22 cellular contexts compared by ENCODE assay signal in genomic region chr6:149917679-149918078, GRCh38. TPM values are rescaled to one million over a fixed set of nuclear protein-coding genes. Genes with fewer than 3 reads are reported as not detected.
DNase-seq lines count a peak whose midpoint lies in the region; ATAC-seq, FAIRE-seq and TF ChIP-seq lines count a peak whose summit lies in the region.
"Had no signal": no experiment of that assay in that cellular context is flagged by ENCODE, and none has a peak within 500 bp of the region (broad histone marks: within the 10 kb centered on the region; RNA-seq: fewer than 3 reads in every experiment).

No MANE protein-coding gene starts in this region.

- 77 to 94% (median 89%) methylated on average over 2 of the region's 2 CpGs for WGBS in spleen, 5 donors

- no peak for TF ChIP-seq CTCF in bronchial epithelial cell (IDR thresholded peaks at IDR 0.05; ENCODE audit: insufficient read depth, low read length, severe bottlenecking)
- TF ChIP-seq CTCF in foreskin keratinocyte (conservative IDR thresholded peaks at IDR 0.05) = no peak
- no peak for TF ChIP-seq CTCF in spleen (IDR thresholded peaks at IDR 0.05 in 8 of 11, conservative IDR thresholded peaks at IDR 0.05 in 3 of 11)

- FAIRE-seq in bronchial epithelial cell (lab: Jason Lieb, UNC) = no peak
- FAIRE-seq: D721Med had no signal

- no peaks in the 10 kb centered on the region for H3K9me3 ChIP-seq in spleen

- H3K27ac ChIP-seq in foreskin keratinocyte (no peak overlapping the region), spleen (no peak overlapping the region)
- H3K27ac ChIP-seq: HL-60, KMS-11 had no signal

- no peaks in the 10 kb centered on the region for H3K27me3 ChIP-seq in bronchial epithelial cell (ENCODE audit: control insufficient read depth, insufficient read depth, low read length)
- H3K27me3 ChIP-seq in foreskin keratinocyte = no peaks in the 10 kb centered on the region
- peaks cover 0 to 36% (median 6%) of the 10 kb centered on the region in 7 donors for H3K27me3 ChIP-seq in spleen (replicated peaks in 1 of 7)

- no peak for ATAC-seq in activated CD8-positive, alpha-beta memory T cell treated with anti-CD3 and anti-CD28 coated beads, Interleukin-2, amount 10 ng/mL, durations not matched to agents 7 days and 5 days
- ATAC-seq in foreskin keratinocyte (peak; percentile 17), left ventricle myocardium superior (no peak)
- ATAC-seq: HCT116 had no signal

- H3K9me3 Mint-ChIP-seq in activated CD8-positive, alpha-beta memory T cell treated with anti-CD3 and anti-CD28 coated beads, Interleukin-2, amount 10 ng/mL, durations not matched to agents 7 days and 5 days (ENCODE audit: low read depth) = no peaks in the 10 kb centered on the region
- H3K9me3 Mint-ChIP-seq: IgD-negative memory B cell had no signal

- DNase-seq in activated CD8-positive, alpha-beta memory T cell treated with anti-CD3 and anti-CD28 coated beads for 24 hours = peak; percentile 42
- no peak for DNase-seq in activated CD8-positive, alpha-beta memory T cell treated with anti-CD3 and anti-CD28 coated beads, Interleukin-2, amount 10 ng/mL, durations not matched to agents 7 days and 5 days
- DNase-seq in bronchial epithelial cell (ENCODE audit: low read depth) (peak; percentile 46), foreskin keratinocyte (peak in 1 of 2 donors; percentile 43), spleen (peak; percentile 19), superior temporal gyrus (ENCODE audit: extremely low spot score) (no peak), left ventricle myocardium superior (no peak)
- DNase-seq: NCI-H1048, NCI-H1417, NCI-H1694 treated with DMSO at 0.1 percent for 48 hours, NCI-H2081 treated with DMSO at 0.1 percent for 48 hours, NCI-H2171, NCI-H226, NCI-H510A, NCI-H69, RPMI8226 had no signal

- CTCF ChIA-PET in activated CD8-positive, alpha-beta memory T cell treated with anti-CD3 and anti-CD28 coated beads, Interleukin-2, amount 10 ng/mL, durations not matched to agents 7 days and 5 days (lab: Charles Lee) = no interaction called here

- H3K4me1 ChIP-seq in foreskin keratinocyte = peaks cover 5% of the 10 kb centered on the region
- H3K4me1 ChIP-seq in spleen = peaks cover 0 to 6% (median 3%) of the 10 kb centered on the region in 6 donors

- no peak overlapping the region for H3K4me3 ChIP-seq in bronchial epithelial cell (ENCODE audit: low read depth, low read length)
- H3K4me3 ChIP-seq in spleen = no peak overlapping the region

- TF ChIP-seq POLR2A in spleen (IDR thresholded peaks at IDR 0.05) = no peak

- intact Hi-C loops in spleen (cut with DNase I; ENCODE audit: low total_unique reads) = no loop called here
- intact Hi-C loops in left ventricle myocardium superior (cut with micrococcal nuclease) = no loop called here

- H3K4me3 Mint-ChIP-seq in activated CD8-positive, alpha-beta memory T cell treated with anti-CD3 and anti-CD28 coated beads, Interleukin-2, amount 10 ng/mL, durations not matched to agents 7 days and 5 days = no peak overlapping the region
- H3K4me3 Mint-ChIP-seq: IgD-negative memory B cell had no signal

- H3K27me3 Mint-ChIP-seq in activated CD8-positive, alpha-beta memory T cell treated with anti-CD3 and anti-CD28 coated beads, Interleukin-2, amount 10 ng/mL, durations not matched to agents 7 days and 5 days = peaks cover 43% of the 10 kb centered on the region

- peaks cover 5% of the 10 kb centered on the region for H3K4me1 Mint-ChIP-seq in activated CD8-positive, alpha-beta memory T cell treated with anti-CD3 and anti-CD28 coated beads, Interleukin-2, amount 10 ng/mL, durations not matched to agents 7 days and 5 days

- H3K27ac Mint-ChIP-seq in activated CD8-positive, alpha-beta memory T cell treated with anti-CD3 and anti-CD28 coated beads, Interleukin-2, amount 10 ng/mL, durations not matched to agents 7 days and 5 days = no peak overlapping the region
- H3K27ac Mint-ChIP-seq: IgD-negative memory B cell had no signal

- no peaks in the 10 kb centered on the region for H3K36me3 Mint-ChIP-seq in activated CD8-positive, alpha-beta memory T cell treated with anti-CD3 and anti-CD28 coated beads, Interleukin-2, amount 10 ng/mL, durations not matched to agents 7 days and 5 days
- H3K36me3 Mint-ChIP-seq: IgD-negative memory B cell had no signal

- H3K36me3 ChIP-seq in bronchial epithelial cell (ENCODE audit: control insufficient read depth, insufficient read depth, low read length) (peaks cover 21% of the 10 kb centered on the region), spleen (no peaks in the 10 kb centered on the region)

RNA-seq across cellular contexts. Expression of gene RAET1G, which starts 5.2 kb away (rescaled TPM):
- not detected for total RNA-seq in activated CD8-positive, alpha-beta memory T cell treated with anti-CD3 and anti-CD28 coated beads, Interleukin-2, amount 10 ng/mL, durations not matched to agents 7 days and 5 days
- 26.6 and 45.0 TPM in 2 replicates for total RNA-seq in bronchial epithelial cell
- 1.0 and 1.2 TPM in 2 replicates for total RNA-seq in foreskin keratinocyte
- polyA plus RNA-seq in foreskin keratinocyte = 1.1 and 1.8 TPM in 2 replicates
- 1 to 10 TPM in 1 of 7 donors, not detected in 6; 1.2 TPM for total RNA-seq in spleen
- under 1 TPM in 1 of 3 donors, not detected in 2; 0.09 TPM for polyA plus RNA-seq in spleen
- 0.32 TPM for total RNA-seq in left ventricle myocardium superior
- total RNA-seq: H4 had no signal
- polyA plus RNA-seq: IgD-negative memory B cell had no signal

RNA-seq across cellular contexts. Expression of gene RAET1E, which starts 19.8 kb away (rescaled TPM):
- not detected for total RNA-seq in activated CD8-positive, alpha-beta memory T cell treated with anti-CD3 and anti-CD28 coated beads, Interleukin-2, amount 10 ng/mL, durations not matched to agents 7 days and 5 days
- total RNA-seq in bronchial epithelial cell = 19.0 and 35.1 TPM in 2 replicates
- total RNA-seq in foreskin keratinocyte = 1.1 and 1.5 TPM in 2 replicates
- polyA plus RNA-seq in foreskin keratinocyte = 0.97 and 1.1 TPM in 2 replicates
- total RNA-seq in spleen = 1 to 10 TPM in 6 of 7 donors, under 1 TPM in 1; 0.94 to 3.4 (median 2.0) TPM
- polyA plus RNA-seq in spleen = under 1 TPM; 0.04 to 0.80 (median 0.23) TPM
- total RNA-seq in left ventricle myocardium superior = 0.79 TPM
- total RNA-seq: H4 had no signal
- polyA plus RNA-seq: IgD-negative memory B cell had no signal

RNA-seq across cellular contexts. Expression of gene ULBP2, which starts 24.1 kb away (rescaled TPM):
- total RNA-seq in activated CD8-positive, alpha-beta memory T cell treated with anti-CD3 and anti-CD28 coated beads, Interleukin-2, amount 10 ng/mL, durations not matched to agents 7 days and 5 days = under 1 TPM; 0.80 to 0.99 TPM
- total RNA-seq in bronchial epithelial cell (2.4 and 12.2 TPM in 2 replicates), foreskin keratinocyte (8.3 and 10.6 TPM in 2 replicates), spleen (not detected), left ventricle myocardium superior (0.84 TPM)
- polyA plus RNA-seq in foreskin keratinocyte (9.8 and 9.9 TPM in 2 replicates), spleen (under 1 TPM; 0.10 to 0.30 (median 0.20) TPM)

RNA-seq across cellular contexts. Expression of gene ULBP1, which starts 46.1 kb away (rescaled TPM):
- total RNA-seq in activated CD8-positive, alpha-beta memory T cell treated with anti-CD3 and anti-CD28 coated beads, Interleukin-2, amount 10 ng/mL, durations not matched to agents 7 days and 5 days = 1 to 10 TPM in 1 of 2 experiments, under 1 TPM in 1; 0.82 to 1.2 TPM
- total RNA-seq in bronchial epithelial cell (1.1 and 4.1 TPM in 2 replicates), foreskin keratinocyte (1.9 and 6.4 TPM in 2 replicates), spleen (under 1 TPM in 2 of 7 donors, not detected in 5; 0.23 to 0.34 TPM), left ventricle myocardium superior (0.17 TPM)
- polyA plus RNA-seq in foreskin keratinocyte (0.93 and 2.9 TPM in 2 replicates), spleen (under 1 TPM in 2 of 3 donors, not detected in 1; 0.03 to 0.08 TPM)
- polyA plus RNA-seq: IgD-negative memory B cell had no signal

RNA-seq across cellular contexts. Expression of gene LRP11, which starts 53.5 kb away (rescaled TPM):
- total RNA-seq in activated CD8-positive, alpha-beta memory T cell treated with anti-CD3 and anti-CD28 coated beads, Interleukin-2, amount 10 ng/mL, durations not matched to agents 7 days and 5 days = 1 to 10 TPM; 2.9 to 3.1 TPM
- total RNA-seq in bronchial epithelial cell = 108 and 129 TPM in 2 replicates
- total RNA-seq in foreskin keratinocyte = 42.0 and 42.6 TPM in 2 replicates
- polyA plus RNA-seq in foreskin keratinocyte = 15.5 and 18.8 TPM in 2 replicates
- total RNA-seq in spleen = 10 to 100 TPM in 3 of 7 donors, 1 to 10 TPM in 4; 5.3 to 15.0 (median 9.9) TPM
- polyA plus RNA-seq in spleen = 1 to 10 TPM in 2 of 3 donors, under 1 TPM in 1; 0.65 to 2.6 (median 2.0) TPM
- 21.5 TPM for total RNA-seq in left ventricle myocardium superior

Comparison
In these comparisons a context has a peak if more than half of its experiments do, and no peak if none do; other contexts are left out.
1. DNase-seq: peak in activated CD8-positive, alpha-beta memory T cell treated with anti-CD3 and anti-CD28 coated beads for 24 hours (single experiment), bronchial epithelial cell (single experiment) and spleen (single experiment); none in activated CD8-positive, alpha-beta memory T cell treated with anti-CD3 and anti-CD28 coated beads, Interleukin-2, amount 10 ng/mL, durations not matched to agents 7 days and 5 days (single experiment), superior temporal gyrus (single experiment) and left ventricle myocardium superior (single experiment).
2. RNA of gene RAET1G, which starts 5.2 kb away (total RNA-seq): 26.6 to 45.0 TPM in bronchial epithelial cell; 1.0 to 1.2 TPM in foreskin keratinocyte, 0.32 TPM in left ventricle myocardium superior (single experiment), not detected in activated CD8-positive, alpha-beta memory T cell treated with anti-CD3 and anti-CD28 coated beads, Interleukin-2, amount 10 ng/mL, durations not matched to agents 7 days and 5 days and 1.2 TPM in spleen; every median in the first group is over 10 times any median in the second.